30 cellular contexts compared by ENCODE assay signal in genomic region chr12:79438480-79439178, GRCh38.
"Had no signal": no experiment of that assay in that cellular context is flagged by ENCODE, and none has a peak within 500 bp of the region (broad histone marks: within the 10 kb centered on the region; RNA-seq: fewer than 3 reads in every experiment).

No MANE protein-coding gene starts in this region.

- H3K9me3 Mint-ChIP-seq: activated naive CD4-positive, alpha-beta T cell treated with anti-CD3 and anti-CD28 coated beads for 36 hours; activated naive CD8-positive, alpha-beta T cell treated with anti-CD3 and anti-CD28 coated beads for 36 hours; activated T-helper 1 cell treated with anti-CD3 and anti-CD28 coated beads, Interleukin-12 subunit alpha, Interleukin-12 subunit beta, Interleukin-2, Interleukin-4 antibody, amounts not matched to agents 30 ng/mL and 10 ng/mL and 1 ng/mL, durations not matched to agents 14 hours and 24 hours and 36 hours; stimulated activated naive B cell treated with anti-CD40 and anti-IgM and Interleukin-4, amounts not matched to agents 10 μg/mL and 1 μg/mL and 100 μg/mL, for 72 hours had no signal

- H3K27ac ChIP-seq: adrenal gland, ascending aorta, heart left ventricle, stomach, thyroid gland, upper lobe of left lung had no signal

- H3K27me3 ChIP-seq: adrenal gland, ascending aorta, heart left ventricle, stomach, thyroid gland, upper lobe of left lung had no signal

- H3K27ac Mint-ChIP-seq: activated CD4-positive, alpha-beta T cell treated with anti-CD3 and anti-CD28 coated beads for 36 hours; activated naive CD4-positive, alpha-beta T cell treated with anti-CD3 and anti-CD28 coated beads for 36 hours; activated naive CD8-positive, alpha-beta T cell treated with anti-CD3 and anti-CD28 coated beads for 36 hours; activated T-helper 1 cell treated with anti-CD3 and anti-CD28 coated beads, Interleukin-12 subunit alpha, Interleukin-12 subunit beta, Interleukin-2, Interleukin-4 antibody, amounts not matched to agents 30 ng/mL and 10 ng/mL and 1 ng/mL, durations not matched to agents 14 hours and 24 hours and 36 hours; immature natural killer cell; natural killer cell; stimulated activated naive B cell treated with anti-CD40 and anti-IgM and Interleukin-4, amounts not matched to agents 10 μg/mL and 1 μg/mL and 100 μg/mL, for 72 hours had no signal

- ATAC-seq: activated CD4-positive, alpha-beta T cell treated with anti-CD3 and anti-CD28 coated beads for 36 hours; heart left ventricle; natural killer cell; sciatic nerve; stimulated activated naive B cell treated with anti-CD40 and anti-IgM and Interleukin-4, amounts not matched to agents 10 μg/mL and 1 μg/mL and 100 μg/mL, for 72 hours had no signal

- H3K4me1 ChIP-seq: thyroid gland, upper lobe of left lung had no signal

- H3K36me3 ChIP-seq: adrenal gland, ascending aorta, heart left ventricle, stomach, thyroid gland, upper lobe of left lung had no signal

- H3K9me3 ChIP-seq: adrenal gland, ascending aorta, heart left ventricle, stomach, thyroid gland, upper lobe of left lung had no signal

- H3K36me3 Mint-ChIP-seq: activated naive CD8-positive, alpha-beta T cell treated with anti-CD3 and anti-CD28 coated beads for 36 hours; immature natural killer cell; natural killer cell; stimulated activated naive B cell treated with anti-CD40 and anti-IgM and Interleukin-4, amounts not matched to agents 10 μg/mL and 1 μg/mL and 100 μg/mL, for 72 hours had no signal

- H3K4me3 Mint-ChIP-seq: activated CD4-positive, alpha-beta T cell treated with anti-CD3 and anti-CD28 coated beads for 36 hours; activated naive CD4-positive, alpha-beta T cell treated with anti-CD3 and anti-CD28 coated beads for 36 hours; activated naive CD8-positive, alpha-beta T cell treated with anti-CD3 and anti-CD28 coated beads for 36 hours; activated T-helper 1 cell treated with anti-CD3 and anti-CD28 coated beads, Interleukin-12 subunit alpha, Interleukin-12 subunit beta, Interleukin-2, Interleukin-4 antibody, amounts not matched to agents 30 ng/mL and 10 ng/mL and 1 ng/mL, durations not matched to agents 14 hours and 24 hours and 36 hours; immature natural killer cell; natural killer cell; stimulated activated naive B cell treated with anti-CD40 and anti-IgM and Interleukin-4, amounts not matched to agents 10 μg/mL and 1 μg/mL and 100 μg/mL, for 72 hours had no signal

- H3K4me3 ChIP-seq: adrenal gland, ascending aorta, heart left ventricle, stomach, thyroid gland, upper lobe of left lung had no signal

- DNase-seq: activated CD4-positive, alpha-beta T cell treated with anti-CD3 and anti-CD28 coated beads for 36 hours; activated CD4-positive, CD25-positive, alpha-beta regulatory T cell; activated effector memory CD4-positive, alpha-beta T cell treated with anti-CD3 and anti-CD28 coated beads, Interleukin-2, amount 50 U/mL, for 16 hours; activated naive CD4-positive, alpha-beta T cell treated with anti-CD3 and anti-CD28 coated beads for 36 hours; activated naive CD8-positive, alpha-beta T cell treated with anti-CD3 and anti-CD28 coated beads for 36 hours; activated T-cell treated with anti-CD3 and anti-CD28 coated beads for 4 hours; adrenal gland; central memory CD4-positive, alpha-beta T cell; effector CD8-positive, alpha-beta T cell; erythroblast; heart left ventricle; hypothalamus; immature natural killer cell; kidney; left colon; mammary epithelial cell; midbrain; natural killer cell; retina; small intestine; stimulated activated CD4-positive, alpha-beta T cell treated with anti-CD3 and anti-CD28 coated beads, Interleukin-4, amount 100 ng/mL, for 24 hours; stimulated activated naive B cell treated with anti-CD40 and anti-IgM and Interleukin-4, amounts not matched to agents 10 μg/mL and 1 μg/mL and 100 μg/mL, for 72 hours; stomach; thyroid gland; upper lobe of left lung had no signal

- H3K4me1 Mint-ChIP-seq: activated CD4-positive, alpha-beta T cell treated with anti-CD3 and anti-CD28 coated beads for 36 hours; activated naive CD8-positive, alpha-beta T cell treated with anti-CD3 and anti-CD28 coated beads for 36 hours; immature natural killer cell; natural killer cell; stimulated activated naive B cell treated with anti-CD40 and anti-IgM and Interleukin-4, amounts not matched to agents 10 μg/mL and 1 μg/mL and 100 μg/mL, for 72 hours had no signal

- FAIRE-seq: colon, endometrium, kidney, small intestine had no signal
